ENCODE assay signal across 8 cellular contexts in genomic region chr6:50816115-50816675, GRCh38. TPM values are rescaled to one million over a fixed set of nuclear protein-coding genes. Genes with fewer than 3 reads are reported as not detected.
DNase-seq lines count a peak whose midpoint lies in the region; ATAC-seq and TF ChIP-seq lines count a peak whose summit lies in the region.

No MANE protein-coding gene starts in this region.

- no peaks in the 10 kb centered on the region for H3K4me1 ChIP-seq in endocrine pancreas (ENCODE audit: control insufficient read depth, insufficient read depth, low read length)

- H3K36me3 Mint-ChIP-seq in CD4-positive, alpha-beta T cell (ENCODE audit: low read depth) = no peaks in the 10 kb centered on the region

- TF ChIP-seq CTCF in CD4-positive, alpha-beta T cell (IDR thresholded peaks at IDR 0.05) = peak; percentile 61

- no peaks in the 10 kb centered on the region for H3K9me3 ChIP-seq in CD4-positive, alpha-beta T cell (ENCODE audit: control insufficient read depth, low read length)
- H3K9me3 ChIP-seq in endocrine pancreas (ENCODE audit: control insufficient read depth, low read length) = no peaks in the 10 kb centered on the region

- DNase-seq in CD4-positive, alpha-beta T cell = peak in 9 of 10 experiments; percentile 10 to 42 (median 15)
- DNase-seq in NCI-H345 treated with DMSO at 0.1 percent for 48 hours (lab: John Stamatoyannopoulos, UW; ENCODE audit: unreplicated experiment) (peak; percentile 79), midbrain (lab: John Stamatoyannopoulos, UW) (peak; percentile 78)
- DNase-seq in activated CD4-positive, alpha-beta T cell treated with anti-CD3 and anti-CD28 coated beads, Interleukin-2, amount 50 U/mL, for 24 hours (ENCODE audit: low read depth in 1 of 2, low spot score in 1 of 2) = peak; percentile 12 to 43
- peak; percentile 81 for DNase-seq in stimulated activated CD8-positive, alpha-beta memory T cell treated with anti-CD3 and anti-CD28 coated beads, Interleukin-4, amount 100 ng/mL, for 48 hours

- no peaks in the 10 kb centered on the region for H3K36me3 ChIP-seq in endocrine pancreas (ENCODE audit: control insufficient read depth, insufficient read depth, low read length)

- CTCF ChIA-PET in CD4-positive, alpha-beta T cell (lab: Charles Lee) = no interaction called here

- H3K27me3 ChIP-seq in CD4-positive, alpha-beta T cell (ENCODE audit: control insufficient read depth, insufficient read depth, low read length) = peaks cover 53% of the 10 kb centered on the region
- H3K27me3 ChIP-seq in endocrine pancreas (ENCODE audit: control insufficient read depth, insufficient read depth, low read length) = peaks cover 10% of the 10 kb centered on the region

- H3K9me3 Mint-ChIP-seq in CD4-positive, alpha-beta T cell = no peaks in the 10 kb centered on the region

- intact Hi-C loops in CD4-positive, alpha-beta T cell (cut with DNase I, micrococcal nuclease) = loop anchor here (2.0 to 5.0 kb wide), 2 partner anchors 1201 to 1205 kb away; no protein-coding TSS in a partner anchor

- peaks cover 78% of the 10 kb centered on the region for H3K27me3 Mint-ChIP-seq in CD4-positive, alpha-beta T cell

- H3K4me3 Mint-ChIP-seq in CD4-positive, alpha-beta T cell = peak overlapping the region; percentile 90

- peak overlapping the region; percentile 99 for H3K4me3 ChIP-seq in endocrine pancreas (ENCODE audit: control insufficient read depth, insufficient read depth, low read length)

- H3K4me1 Mint-ChIP-seq in CD4-positive, alpha-beta T cell (ENCODE audit: low read depth) = peaks cover 17% of the 10 kb centered on the region

- H3K27ac Mint-ChIP-seq in CD4-positive, alpha-beta T cell = no peak overlapping the region

- H3K27ac ChIP-seq in CD4-positive, alpha-beta T cell (ENCODE audit: low read depth, low read length) = no peak overlapping the region

- POLR2A ChIA-PET in CD4-positive, alpha-beta T cell (lab: Charles Lee) = no interaction called here

- no peak overlapping the region for H3K9ac ChIP-seq in endocrine pancreas (ENCODE audit: control insufficient read depth, insufficient read depth, low read length)

- no peak for ATAC-seq in CD4-positive, alpha-beta T cell (ENCODE audit: poor library complexity)
- ATAC-seq in GM19043 (IDR thresholded peaks at IDR 0.05; ENCODE audit: low read depth, unreplicated experiment) (peak; percentile 64), HG03280 (IDR thresholded peaks at IDR 0.05; ENCODE audit: unreplicated experiment) (peak; percentile 70)

RNA-seq across cellular contexts. Expression of gene TFAP2B, which starts 2.5 kb away (rescaled TPM):
- not detected for total RNA-seq in CD4-positive, alpha-beta T cell

Comparison
In these comparisons a context has a peak if more than half of its experiments do, and no peak if none do; other contexts are left out.
1. DNase-seq: peak in every context shown above with its lines; median percentile 81 in stimulated activated CD8-positive, alpha-beta memory T cell treated with anti-CD3 and anti-CD28 coated beads, Interleukin-4, amount 100 ng/mL, for 48 hours; 79 in NCI-H345 treated with DMSO at 0.1 percent for 48 hours; 78 in midbrain; 28 in activated CD4-positive, alpha-beta T cell treated with anti-CD3 and anti-CD28 coated beads, Interleukin-2, amount 50 U/mL, for 24 hours; 15 in CD4-positive, alpha-beta T cell.